In genomic region chr17:29763273-29763672, GRCh38 we compare ENCODE assay signal across 20 cellular contexts.
A peak's percentile ranks its signal among the peaks of the same experiment; 100 is the strongest.
DNase-seq lines count a peak whose midpoint lies in the region; ATAC-seq, FAIRE-seq and TF ChIP-seq lines count a peak whose summit lies in the region.
"Had no signal": no experiment of that assay in that cellular context is flagged by ENCODE, and none has a peak within 500 bp of the region (broad histone marks: within the 10 kb centered on the region; RNA-seq: fewer than 3 reads in every experiment).

No MANE protein-coding gene starts in this region.

- POLR2A ChIA-PET in A549 (lab: Yijun Ruan, JAX): no interaction called here
- POLR2A ChIA-PET in A673 (lab: Charles Lee; ENCODE audit: low non-redundant PET): no interaction called here
- POLR2A ChIA-PET in PC-9 (lab: Charles Lee; ENCODE audit: unreplicated experiment): interaction anchor here (0.8 kb wide), 1 partner anchor 179 kb away, joined by 5 read pairs; no protein-coding TSS in a partner anchor

- BruUV-seq in A673 (replicated peaks; lab: Mats Ljungman, UMichigan) (no TSS peak), PC-9 (replicated peaks; lab: Mats Ljungman, UMichigan) (no TSS peak)

- TF ChIP-seq CTCF in A549 (IDR thresholded peaks at IDR 0.05): no peak
- TF ChIP-seq CTCF in A673 (conservative IDR thresholded peaks at IDR 0.05; ENCODE audit: low read depth, low read length): no peak
- no peak for TF ChIP-seq CTCF in psoas muscle (IDR thresholded peaks at IDR 0.05)
- no peak for TF ChIP-seq CTCF in PC-9 (conservative IDR thresholded peaks at IDR 0.05)

- TF ChIP-seq POLR2A in A549 (IDR thresholded peaks at IDR 0.05; ENCODE audit: low read length): no peak

- H4K20me1 ChIP-seq in PC-9 (ENCODE audit: insufficient read depth): no peaks in the 10 kb centered on the region

- no peaks in the 10 kb centered on the region for H3K9me3 ChIP-seq in A549
- no peaks in the 10 kb centered on the region for H3K9me3 ChIP-seq in A673 (ENCODE audit: low read depth, low read length, poor library complexity, severe bottlenecking)
- no peaks in the 10 kb centered on the region for H3K9me3 ChIP-seq in psoas muscle
- no peaks in the 10 kb centered on the region for H3K9me3 ChIP-seq in PC-9 (ENCODE audit: insufficient read depth, low read depth)
- H3K9me3 ChIP-seq: BLaER1 treated with 17β-estradiol and CSF1 and Interleukin-3, amounts not matched to agents 10 nM and 100 nM had no signal

- H3K36me3 ChIP-seq in A673 (ENCODE audit: insufficient read depth, low read length, poor library complexity, severe bottlenecking) (no peaks in the 10 kb centered on the region), psoas muscle (ENCODE audit: insufficient read depth in 1 of 2, low read depth in 1 of 2) (no peaks in the 10 kb centered on the region), PC-9 (ENCODE audit: low read depth) (no peaks in the 10 kb centered on the region)

- peaks cover 34% of the 10 kb centered on the region for H3F3A ChIP-seq in PC-9 (ENCODE audit: insufficient read depth, low read depth)

- FAIRE-seq in A549 (lab: Jason Lieb, UNC): peak; percentile 36
- FAIRE-seq: G401.6, GM12891, HepG2, HTR-8/SVneo had no signal

- no peak for DNase-seq in A549 (ENCODE audit: low read depth in 1 of 2, low spot score in 1 of 2)
- peak; percentile 60 for DNase-seq in A673 (ENCODE audit: low spot score)
- DNase-seq in NCI-H69 (lab: John Stamatoyannopoulos, UW): peak; percentile 33
- DNase-seq in psoas muscle: no peak
- DNase-seq in NK-92 (lab: John Stamatoyannopoulos, UW; ENCODE audit: unreplicated experiment): no peak
- DNase-seq in PC-9: no peak
- DNase-seq: AML-193; Calu3; CD4-positive, CD25-positive, alpha-beta regulatory T cell; DMS79 treated with DMSO at 0.1 percent for 48 hours; EL; GOT3; H9; HFFc6 had no signal

- H3K4me1 ChIP-seq in A549 (peaks cover 13% of the 10 kb centered on the region; the same call in 2 of the 3 replicates), A673 (ENCODE audit: insufficient read depth, low read length, poor library complexity, severe bottlenecking) (peaks cover 59% of the 10 kb centered on the region), psoas muscle (peaks cover 16% of the 10 kb centered on the region), PC-9 (replicated peaks; ENCODE audit: insufficient read depth) (peaks cover 12% of the 10 kb centered on the region)

- H3K27me3 ChIP-seq in A673 (replicated peaks; ENCODE audit: insufficient read depth, low read depth, low read length, poor library complexity) (no peaks in the 10 kb centered on the region), psoas muscle (ENCODE audit: insufficient read depth in 3 of 3, low read length in 2 of 3) (no peaks in the 10 kb centered on the region), PC-9 (ENCODE audit: insufficient read depth, low read depth) (no peaks in the 10 kb centered on the region)
- H3K27me3 ChIP-seq: BLaER1 treated with 17β-estradiol and CSF1 and Interleukin-3, amounts not matched to agents 10 nM and 100 nM had no signal

- H3K79me2 ChIP-seq in PC-9 (ENCODE audit: low read depth): peaks cover 15% of the 10 kb centered on the region

- H3K4me3 ChIP-seq in A549: no peak overlapping the region
- H3K4me3 ChIP-seq in A673 (ENCODE audit: low read depth, low read length, poor library complexity, severe bottlenecking): no peak overlapping the region
- H3K4me3 ChIP-seq in psoas muscle: no peak overlapping the region
- no peak overlapping the region for H3K4me3 ChIP-seq in PC-9
- H3K4me3 ChIP-seq: BLaER1 treated with 17β-estradiol and CSF1 and Interleukin-3, amounts not matched to agents 10 nM and 100 nM had no signal

- intact Hi-C loops in A673 (cut with micrococcal nuclease; ENCODE audit: unreplicated experiment) (loop anchor here (5.0 to 10.0 kb wide), 2 partner anchors 78 to 121 kb away; no protein-coding TSS in a partner anchor), psoas muscle (cut with DNase I) (loop anchor here (5.0 kb wide), 4 partner anchors 51 to 141 kb away; partner anchors contain the start of gene CORO6 (in 1 of the 2)), PC-9 (cut with micrococcal nuclease; ENCODE audit: unreplicated experiment) (no loop called here)

- 75% methylated on average over 3 of the region's 3 CpGs for WGBS in A549 (ENCODE audit: missing lambda C conversion rate)
- WGBS in psoas muscle, 3 donors: 40 to 70% (median 43%) methylated on average over 3 of the region's 3 CpGs

- ATAC-seq in A549 (no peak), psoas muscle (no peak), HG02610 (IDR thresholded peaks at IDR 0.05; ENCODE audit: unreplicated experiment) (no peak)
- ATAC-seq: HepG2 had no signal

- H3K9me2 ChIP-seq in PC-9 (ENCODE audit: insufficient read depth): no peaks in the 10 kb centered on the region

- no peak overlapping the region for H3K27ac ChIP-seq in A549
- H3K27ac ChIP-seq in A673 (ENCODE audit: low read depth, low read length, poor library complexity, severe bottlenecking): peak overlapping the region; percentile 64
- H3K27ac ChIP-seq in psoas muscle: peak overlapping the region; percentile 97
- H3K27ac ChIP-seq in PC-9: no peak overlapping the region

- CTCF ChIA-PET in A549 (lab: Yijun Ruan, JAX): interaction anchor here (0.6 to 5.2 kb wide), 8 partner anchors 9 to 194 kb away, joined by 3 to 22 read pairs (median 4); no protein-coding TSS in a partner anchor
- CTCF ChIA-PET in A673 (lab: Charles Lee): no interaction called here
- CTCF ChIA-PET in PC-9 (lab: Charles Lee): no interaction called here

- H3K4me2 ChIP-seq in A549 (no peak overlapping the region), PC-9 (no peak overlapping the region)

- no peak for TF ChIP-seq RAD21 in A549 (conservative IDR thresholded peaks at IDR 0.05 in 1 of 2, IDR thresholded peaks at IDR 0.05 in 1 of 2)

- TF ChIP-seq EP300 in A549 (IDR thresholded peaks at IDR 0.05): no peak

- no peak overlapping the region for H2AFZ ChIP-seq in PC-9

TF ChIP-seq in A549, 52 proteins besides CTCF, POLR2A, EP300 and RAD21:
- TF ChIP-seq, protein P1, sequence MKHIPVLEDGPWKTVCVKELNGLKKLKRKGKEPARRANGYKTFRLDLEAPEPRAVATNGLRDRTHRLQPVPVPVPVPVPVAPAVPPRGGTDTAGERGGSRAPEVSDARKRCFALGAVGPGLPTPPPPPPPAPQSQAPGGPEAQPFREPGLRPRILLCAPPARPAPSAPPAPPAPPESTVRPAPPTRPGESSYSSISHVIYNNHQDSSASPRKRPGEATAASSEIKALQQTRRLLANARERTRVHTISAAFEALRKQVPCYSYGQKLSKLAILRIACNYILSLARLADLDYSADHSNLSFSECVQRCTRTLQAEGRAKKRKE (CRISPR knock-in tag; IDR thresholded peaks at IDR 0.05; ENCODE audit: low read depth): no peak
- peak; percentile 4 for TF ChIP-seq MAFK (IDR thresholded peaks at IDR 0.05; ENCODE audit: partially characterized antibody)

Comparison
In these comparisons a context has a peak if more than half of its experiments do, and no peak if none do; other contexts are left out.
1. DNase-seq: peak in A673 (single experiment) and NCI-H69 (single experiment); none in A549 (0 of 2), psoas muscle (0 of 2), NK-92 (single experiment) and PC-9 (0 of 2).
2. H3K27ac ChIP-seq: peak in A673 (single experiment) and psoas muscle (single experiment); none in A549 (0 of 2) and PC-9 (single experiment).